26 cellular contexts compared by ENCODE assay signal in the genomic region with DNA sequence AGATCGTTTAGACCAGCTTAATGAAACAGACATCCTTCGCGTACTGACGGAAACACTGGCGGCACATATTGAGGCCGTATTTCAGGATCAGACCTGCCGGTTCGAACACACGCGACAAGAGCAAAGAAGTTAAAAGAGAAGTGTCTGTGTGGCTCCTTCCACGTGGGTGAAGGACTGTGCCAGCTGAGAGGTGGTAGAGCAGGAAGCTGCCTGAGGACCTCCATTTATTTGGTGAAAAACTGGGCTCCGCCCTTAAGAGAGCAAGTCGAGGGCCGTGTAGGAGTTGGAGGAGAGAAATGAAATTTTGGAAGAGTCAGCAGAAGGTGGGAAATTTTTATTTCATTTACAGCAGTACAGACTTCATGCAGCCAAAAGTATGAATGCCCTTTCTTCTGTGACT. TPM values are rescaled to one million over a fixed set of nuclear protein-coding genes. Genes with fewer than 3 reads are reported as not detected.
DNase-seq lines count a peak whose midpoint lies in the region; ATAC-seq and TF ChIP-seq lines count a peak whose summit lies in the region.
"Had no signal": no experiment of that assay in that cellular context is flagged by ENCODE, and none has a peak within 500 bp of the region (broad histone marks: within the 10 kb centered on the region; RNA-seq: fewer than 3 reads in every experiment).

No MANE protein-coding gene starts in this region.

- DNase-seq in mammary epithelial cell: no peak
- DNase-seq in MCF 10A (ENCODE audit: unreplicated experiment): no peak
- DNase-seq in astrocyte of the hippocampus (ENCODE audit: low read depth, low spot score): peak; percentile 12
- DNase-seq in kidney epithelial cell (ENCODE audit: low read depth): no peak
- no peak for DNase-seq in NCI-H2196 (lab: John Stamatoyannopoulos, UW; ENCODE audit: unreplicated experiment)
- DNase-seq in lower leg skin (ENCODE audit: low spot score in 2 of 2): no peak
- DNase-seq in NCI-H2227 treated with DMSO at 0.1 percent for 48 hours (lab: John Stamatoyannopoulos, UW): no peak
- DNase-seq: 8988T; activated CD4-positive, alpha-beta T cell treated with anti-CD3 and anti-CD28 coated beads, Interleukin-2, amount 10 ng/mL, durations not matched to agents 7 days and 5 days; amniotic stem cell; DMS 273 treated with DMSO at 0.1 percent for 48 hours; effector memory CD4-positive, alpha-beta T cell; left colon; NCI-H1092 treated with DMSO at 0.1 percent for 48 hours; NCI-H82; Peyer's patch; stimulated activated CD4-positive, alpha-beta T cell treated with anti-CD3 and anti-CD28 coated beads, Interleukin-15, amount 100 ng/mL, for 24 hours had no signal

- POLR2A ChIA-PET in MCF 10A (lab: Yijun Ruan, JAX): interaction anchor here (1.4 to 1.5 kb wide), 2 partner anchors 51 to 70 kb away, joined by 3 to 4 read pairs; no protein-coding TSS in a partner anchor

- no peaks in the 10 kb centered on the region for H4K20me1 ChIP-seq in mammary epithelial cell (ENCODE audit: insufficient read depth, low read length)

- H3K9ac ChIP-seq in mammary epithelial cell (ENCODE audit: insufficient read depth, low read length): no peak overlapping the region
- H3K9ac ChIP-seq: KMS-11 had no signal

- H3K27me3 ChIP-seq in mammary epithelial cell (ENCODE audit: insufficient read depth, low read length) (no peaks in the 10 kb centered on the region), kidney epithelial cell (ENCODE audit: control insufficient read depth, insufficient read depth, low read length) (no peaks in the 10 kb centered on the region)
- H3K27me3 ChIP-seq: Peyer's patch had no signal

- H3K36me3 ChIP-seq in mammary epithelial cell (ENCODE audit: insufficient read depth, low read length) (no peaks in the 10 kb centered on the region), kidney epithelial cell (ENCODE audit: control insufficient read depth, insufficient read depth, low read length) (no peaks in the 10 kb centered on the region)
- H3K36me3 ChIP-seq: Peyer's patch, thoracic aorta had no signal

- 80% methylated on average over 14 of the region's 14 CpGs for WGBS in mammary epithelial cell (ENCODE audit: low coverage, missing lambda C conversion rate)
- WGBS in lower leg skin, 2 donors: 45 to 62% methylated on average over 14 of the region's 14 CpGs

- dilution Hi-C loops in mammary epithelial cell (cut with HindIII; ENCODE audit: low sequenced_read_pairs): no loop called here

- no peaks in the 10 kb centered on the region for H3K79me2 ChIP-seq in mammary epithelial cell (ENCODE audit: insufficient read depth, low read length)

- TF ChIP-seq CTCF in mammary epithelial cell (conservative IDR thresholded peaks at IDR 0.05 in 1 of 2, IDR thresholded peaks at IDR 0.05 in 1 of 2; ENCODE audit: extremely low read depth in 1 of 2, insufficient read depth in 1 of 2, low read depth in 1 of 2, low read length in 2 of 2) (no peak), MCF 10A (IDR thresholded peaks at IDR 0.05; ENCODE audit: unreplicated experiment) (no peak), kidney epithelial cell (IDR thresholded peaks at IDR 0.05; ENCODE audit: insufficient read depth, low read length, poor library complexity, severe bottlenecking) (no peak), lower leg skin (IDR thresholded peaks at IDR 0.05) (no peak)

- H3K4me3 ChIP-seq in mammary epithelial cell (replicated peaks in 1 of 3; ENCODE audit: insufficient read depth in 1 of 3, low read depth in 2 of 3, low read length in 3 of 3): no peak overlapping the region
- H3K4me3 ChIP-seq in kidney epithelial cell (ENCODE audit: low read depth, low read length): peak overlapping the region; percentile 9
- H3K4me3 ChIP-seq in lower leg skin (ENCODE audit: low read depth, poor library complexity, severe bottlenecking): no peak overlapping the region
- H3K4me3 ChIP-seq: Peyer's patch, thoracic aorta had no signal

- peak overlapping the region; percentile 36 for H2AFZ ChIP-seq in mammary epithelial cell (ENCODE audit: low read depth, low read length)

- H3K4me2 ChIP-seq in mammary epithelial cell (ENCODE audit: insufficient read depth, low read depth, low read length): peak overlapping the region; percentile 22
- H3K4me2 ChIP-seq: KMS-11 had no signal

- intact Hi-C loops in mammary epithelial cell (cut with micrococcal nuclease) (no loop called here), MCF 10A (cut with micrococcal nuclease) (no loop called here), lower leg skin (cut with DNase I; ENCODE audit: low total_unique reads) (no loop called here)

- no peak for TF ChIP-seq POLR2A in lower leg skin (IDR thresholded peaks at IDR 0.05)

- H3K4me1 ChIP-seq in mammary epithelial cell (ENCODE audit: insufficient read depth, low read length): peaks cover 14% of the 10 kb centered on the region

- peaks cover 19% of the 10 kb centered on the region for H3K4me1 Mint-ChIP-seq in MCF 10A (ENCODE audit: insufficient read depth, unreplicated experiment)
- H3K4me1 Mint-ChIP-seq in stimulated activated memory B cell treated with anti-CD40 and anti-IgM and Interleukin-4, amounts not matched to agents 10 μg/mL and 1 μg/mL and 100 μg/mL, for 72 hours: no peaks in the 10 kb centered on the region
- H3K4me1 Mint-ChIP-seq: central memory CD8-positive, alpha-beta T cell had no signal

- no peak overlapping the region for H3K27ac ChIP-seq in mammary epithelial cell (ENCODE audit: insufficient read depth, low read depth, low read length)
- H3K27ac ChIP-seq: C4-2B, HL-60, KMS-11, Peyer's patch, thoracic aorta had no signal

- no peaks in the 10 kb centered on the region for H3K9me3 Mint-ChIP-seq in MCF 10A (ENCODE audit: unreplicated experiment)
- H3K9me3 Mint-ChIP-seq in stimulated activated memory B cell treated with anti-CD40 and anti-IgM and Interleukin-4, amounts not matched to agents 10 μg/mL and 1 μg/mL and 100 μg/mL, for 72 hours: peaks cover 3% of the 10 kb centered on the region
- H3K9me3 Mint-ChIP-seq: central memory CD8-positive, alpha-beta T cell had no signal

- no peaks in the 10 kb centered on the region for H3K27me3 Mint-ChIP-seq in MCF 10A (ENCODE audit: insufficient read depth, unreplicated experiment)
- H3K27me3 Mint-ChIP-seq in stimulated activated memory B cell treated with anti-CD40 and anti-IgM and Interleukin-4, amounts not matched to agents 10 μg/mL and 1 μg/mL and 100 μg/mL, for 72 hours: no peaks in the 10 kb centered on the region
- H3K27me3 Mint-ChIP-seq: central memory CD8-positive, alpha-beta T cell had no signal

- no peak overlapping the region for H3K27ac Mint-ChIP-seq in MCF 10A (ENCODE audit: low read depth, unreplicated experiment)
- no peak overlapping the region for H3K27ac Mint-ChIP-seq in stimulated activated memory B cell treated with anti-CD40 and anti-IgM and Interleukin-4, amounts not matched to agents 10 μg/mL and 1 μg/mL and 100 μg/mL, for 72 hours
- H3K27ac Mint-ChIP-seq: activated CD4-positive, alpha-beta T cell treated with anti-CD3 and anti-CD28 coated beads, Interleukin-2, amount 10 ng/mL, durations not matched to agents 7 days and 5 days; stimulated activated effector memory CD8-positive, alpha-beta T cell treated with anti-CD3 and anti-CD28 coated beads, Interleukin-12 subunit alpha, Interleukin-12 subunit beta, amount 100 ng/mL, for 72 hours had no signal

- H3K9me3 ChIP-seq in mammary epithelial cell (replicated peaks; ENCODE audit: insufficient read depth, low read length): no peaks in the 10 kb centered on the region
- H3K9me3 ChIP-seq: Peyer's patch, thoracic aorta had no signal

- H3K4me3 Mint-ChIP-seq in MCF 10A (ENCODE audit: unreplicated experiment): no peak overlapping the region
- no peak overlapping the region for H3K4me3 Mint-ChIP-seq in stimulated activated memory B cell treated with anti-CD40 and anti-IgM and Interleukin-4, amounts not matched to agents 10 μg/mL and 1 μg/mL and 100 μg/mL, for 72 hours
- H3K4me3 Mint-ChIP-seq: activated CD4-positive, alpha-beta T cell treated with anti-CD3 and anti-CD28 coated beads, Interleukin-2, amount 10 ng/mL, durations not matched to agents 7 days and 5 days; central memory CD8-positive, alpha-beta T cell; stimulated activated effector memory CD8-positive, alpha-beta T cell treated with anti-CD3 and anti-CD28 coated beads, Interleukin-12 subunit alpha, Interleukin-12 subunit beta, amount 100 ng/mL, for 72 hours had no signal

- CTCF ChIA-PET in mammary epithelial cell (lab: Charles Lee; ENCODE audit: low non-redundant PET): no interaction called here
- CTCF ChIA-PET in MCF 10A (lab: Yijun Ruan, JAX): interaction anchor here (0.6 to 1.2 kb wide), 3 partner anchors 25 to 180 kb away, joined by 3 to 4 read pairs (median 3); no protein-coding TSS in a partner anchor

- ATAC-seq in stimulated activated memory B cell treated with anti-CD40 and anti-IgM and Interleukin-4, amounts not matched to agents 10 μg/mL and 1 μg/mL and 100 μg/mL, for 72 hours: no peak
- ATAC-seq: left colon; stimulated activated effector memory CD8-positive, alpha-beta T cell treated with anti-CD3 and anti-CD28 coated beads, Interleukin-12 subunit alpha, Interleukin-12 subunit beta, amount 100 ng/mL, for 72 hours had no signal

- H3K36me3 Mint-ChIP-seq in MCF 10A (ENCODE audit: insufficient read depth, unreplicated experiment): no peaks in the 10 kb centered on the region
- no peaks in the 10 kb centered on the region for H3K36me3 Mint-ChIP-seq in stimulated activated memory B cell treated with anti-CD40 and anti-IgM and Interleukin-4, amounts not matched to agents 10 μg/mL and 1 μg/mL and 100 μg/mL, for 72 hours
- H3K36me3 Mint-ChIP-seq: stimulated activated effector memory CD8-positive, alpha-beta T cell treated with anti-CD3 and anti-CD28 coated beads, Interleukin-12 subunit alpha, Interleukin-12 subunit beta, amount 100 ng/mL, for 72 hours had no signal

- BruUV-seq in mammary epithelial cell (replicated peaks; lab: Mats Ljungman, UMichigan) (no TSS peak), MCF 10A (replicated peaks; lab: Mats Ljungman, UMichigan) (no TSS peak)

- in situ Hi-C loops in mammary epithelial cell (cut with MboI; ENCODE audit: low sequenced_read_pairs in 2 of 2): no loop called here

RNA-seq across cellular contexts. Expression of a gene that starts 38.8 kb away (rescaled TPM):
- total RNA-seq in mammary epithelial cell (not detected), MCF 10A (2022) (not detected in 2 replicates), kidney epithelial cell (not detected in 2 replicates), lower leg skin (1 to 10 TPM in 3 of 4 donors, under 1 TPM in 1; 0.91 to 2.1 (median 1.8) TPM)
- not detected for polyA plus RNA-seq in mammary epithelial cell
- polyA minus RNA-seq in mammary epithelial cell: not detected
- total RNA-seq: fibroblast of villous mesenchyme, H4 had no signal

RNA-seq across cellular contexts. Expression of a gene that starts 38.8 kb away (rescaled TPM):
- total RNA-seq in mammary epithelial cell: not detected
- not detected for polyA plus RNA-seq in mammary epithelial cell
- not detected for polyA minus RNA-seq in mammary epithelial cell
- total RNA-seq in MCF 10A (2022): not detected in 2 replicates
- total RNA-seq in kidney epithelial cell: not detected in 2 replicates
- 1 to 10 TPM in 1 of 4 donors, under 1 TPM in 2, not detected in 1; 0.54 to 1.2 (median 0.68) TPM for total RNA-seq in lower leg skin
- total RNA-seq: activated CD4-positive, alpha-beta T cell treated with anti-CD3 and anti-CD28 coated beads, Interleukin-2, amount 10 ng/mL, durations not matched to agents 7 days and 5 days; H4 had no signal
